Comparison of ENCODE assay signal across 8 cellular contexts in the genomic region with DNA sequence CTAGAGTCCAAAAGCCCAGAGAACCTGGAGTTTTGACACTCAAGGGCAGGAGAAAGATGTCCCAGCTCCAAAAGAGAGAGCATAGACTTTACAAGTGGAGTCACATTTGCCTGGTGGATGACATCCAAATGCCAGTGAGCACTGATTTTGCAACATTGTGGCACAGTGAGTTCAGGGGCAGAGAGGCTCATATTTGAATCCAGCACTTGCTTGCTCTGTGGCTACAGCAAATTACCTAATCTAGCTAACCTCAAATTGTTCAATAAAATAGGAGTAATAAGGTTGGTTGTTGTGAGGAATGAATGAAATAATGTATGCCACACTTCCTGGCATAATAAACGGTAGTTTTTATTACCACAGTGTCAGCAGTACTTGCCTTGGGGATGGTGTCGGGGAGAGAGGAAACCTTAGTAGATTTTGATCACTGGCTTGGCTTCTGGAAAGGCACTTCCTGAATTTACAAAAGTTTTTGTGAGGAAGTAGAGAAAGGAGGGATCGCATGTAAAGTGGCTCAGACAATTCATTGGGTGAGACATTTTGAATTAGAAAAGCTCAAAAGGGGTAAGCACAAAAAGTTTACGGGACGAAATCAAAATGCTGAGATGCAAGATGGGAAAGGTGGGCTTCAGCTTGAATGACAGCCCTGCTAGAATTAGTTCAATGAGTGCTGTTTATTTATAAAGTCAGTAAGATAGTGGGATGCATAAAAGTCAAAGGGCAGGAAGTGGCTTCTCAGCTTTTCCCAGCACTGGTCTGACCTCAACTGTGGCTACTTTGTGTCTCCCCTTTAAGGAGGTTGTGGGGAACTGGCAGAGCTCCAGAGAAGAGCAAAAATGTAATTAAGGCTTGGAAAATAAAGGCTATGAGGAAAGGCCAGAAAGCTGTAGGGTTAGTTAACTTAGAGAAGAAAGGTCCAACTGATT.
A peak's percentile ranks its signal among the peaks of the same experiment; 100 is the strongest.
DNase-seq lines count a peak whose midpoint lies in the region; ATAC-seq and TF ChIP-seq lines count a peak whose summit lies in the region.

No MANE protein-coding gene starts in this region.

- TF ChIP-seq CTCF in MCF 10A (IDR thresholded peaks at IDR 0.05; ENCODE audit: unreplicated experiment) (no peak), foreskin keratinocyte (conservative IDR thresholded peaks at IDR 0.05) (no peak)

- peaks cover 13% of the 10 kb centered on the region for H3K4me1 Mint-ChIP-seq in MCF 10A (ENCODE audit: insufficient read depth, unreplicated experiment)

- H3K9me3 Mint-ChIP-seq in MCF 10A (ENCODE audit: unreplicated experiment), result no peaks in the 10 kb centered on the region

- no peak overlapping the region for H3K27ac ChIP-seq in ACC112 (ENCODE audit: low read depth, low read length)
- H3K27ac ChIP-seq in foreskin keratinocyte, result no peak overlapping the region

- no peaks in the 10 kb centered on the region for H3K36me3 ChIP-seq in ACC112 (ENCODE audit: insufficient read depth, low read length)

- POLR2A ChIA-PET in MCF 10A (lab: Yijun Ruan, JAX), result interaction anchor here (0.8 to 2.4 kb wide), 3 partner anchors 11 to 104 kb away, joined by 3 to 15 read pairs (median 3); no protein-coding TSS in a partner anchor

- H3K79me2 ChIP-seq in ACC112 (ENCODE audit: control insufficient read depth, insufficient read depth, low read length, unreplicated experiment), result no peaks in the 10 kb centered on the region

- H3K4me1 ChIP-seq in ACC112 (ENCODE audit: control insufficient read depth, insufficient read depth, low read length, unreplicated experiment) (peaks cover 9% of the 10 kb centered on the region), foreskin keratinocyte (no peaks in the 10 kb centered on the region)

- no TSS peak for BruUV-seq in MCF 10A (replicated peaks; lab: Mats Ljungman, UMichigan)

- CTCF ChIA-PET in MCF 10A (lab: Yijun Ruan, JAX), result interaction anchor here (1.2 to 1.3 kb wide), 2 partner anchors 13 to 179 kb away, joined by 3 to 11 read pairs; no protein-coding TSS in a partner anchor

- H3K4me3 Mint-ChIP-seq in MCF 10A (ENCODE audit: unreplicated experiment), result no peak overlapping the region

- no peak for ATAC-seq in foreskin keratinocyte

- H3K36me3 Mint-ChIP-seq in MCF 10A (ENCODE audit: insufficient read depth, unreplicated experiment), result no peaks in the 10 kb centered on the region

- H3K4me3 ChIP-seq in ACC112 (ENCODE audit: low read depth, low read length), result no peak overlapping the region

- H3K27ac Mint-ChIP-seq in MCF 10A (ENCODE audit: low read depth, unreplicated experiment), result peak overlapping the region; percentile 49

- no peaks in the 10 kb centered on the region for H3K27me3 Mint-ChIP-seq in MCF 10A (ENCODE audit: insufficient read depth, unreplicated experiment)

- H3K27me3 ChIP-seq in ACC112 (ENCODE audit: insufficient read depth, low read length), result no peaks in the 10 kb centered on the region
- no peaks in the 10 kb centered on the region for H3K27me3 ChIP-seq in foreskin keratinocyte

- in situ Hi-C loops in G401 (cut with HindIII; ENCODE audit: low sequenced_read_pairs), result no loop called here

- DNase-seq in LHCN-M2 (ENCODE audit: low read depth), result peak; percentile 57
- DNase-seq in MCF 10A (ENCODE audit: unreplicated experiment), result peak; percentile 64
- peak; percentile 50 for DNase-seq in medulla oblongata (ENCODE audit: extremely low spot score)
- DNase-seq in G401 (ENCODE audit: low spot score), result no peak
- no peak for DNase-seq in hepatic stellate cell (ENCODE audit: low spot score)
- DNase-seq in foreskin keratinocyte, result no peak
- DNase-seq in GDM1 (lab: John Stamatoyannopoulos, UW), result no peak

- H2AFZ ChIP-seq in ACC112 (ENCODE audit: low read length, unreplicated experiment), result peak overlapping the region; percentile 44

- intact Hi-C loops in MCF 10A (cut with micrococcal nuclease), result no loop called here

Comparison
In these comparisons a context has a peak if more than half of its experiments do, and no peak if none do; other contexts are left out.
1. DNase-seq: peak in LHCN-M2 (single experiment), MCF 10A (single experiment) and medulla oblongata (single experiment); none in G401 (single experiment), hepatic stellate cell (single experiment), foreskin keratinocyte (0 of 2) and GDM1 (single experiment).